ENCODE assay signal across 8 cellular contexts in genomic region chr10:81179805-81180452, GRCh38.
A peak's percentile ranks its signal among the peaks of the same experiment; 100 is the strongest.
DNase-seq lines count a peak whose midpoint lies in the region; ATAC-seq, FAIRE-seq and TF ChIP-seq lines count a peak whose summit lies in the region.

No MANE protein-coding gene starts in this region.

- peak; percentile 48 for FAIRE-seq in GM12891 (lab: Jason Lieb, UNC)

- no peak for DNase-seq in GM12891 (ENCODE audit: insufficient read length, low spot score)
- DNase-seq in MV-4-11 (lab: John Stamatoyannopoulos, UW): peak; percentile 8
- DNase-seq in foreskin melanocyte: peak; percentile 20
- DNase-seq in HPDE6-E6E7 (ENCODE audit: extremely low spot score): no peak
- no peak for DNase-seq in cortex of kidney (lab: John Stamatoyannopoulos, UW)
- no peak for DNase-seq in NCI-H524 treated with DMSO at 0.1 percent for 48 hours (lab: John Stamatoyannopoulos, UW)
- DNase-seq in NCI-H2029 treated with DMSO at 0.1 percent for 48 hours (lab: John Stamatoyannopoulos, UW): no peak

- peak; percentile 70 for ATAC-seq in HG02571 (IDR thresholded peaks at IDR 0.05; ENCODE audit: unreplicated experiment)

- no peak for TF ChIP-seq POLR2A in GM12891 (IDR thresholded peaks at IDR 0.05; ENCODE audit: low read depth, low read length)

TF ChIP-seq in GM12891, 5 proteins besides CTCF, POLR2A, EP300 and RAD21:
- TF ChIP-seq PAX5 (IDR thresholded peaks at IDR 0.05; ENCODE audit: insufficient read depth, low read length, severe bottlenecking): no peak
- no peak for TF ChIP-seq TAF1 (IDR thresholded peaks at IDR 0.05; ENCODE audit: low read depth, low read length)
- no peak for TF ChIP-seq POU2F2 (IDR thresholded peaks at IDR 0.05; ENCODE audit: low read depth, low read length)
- no peak for TF ChIP-seq POLR2AphosphoS5 (IDR thresholded peaks at IDR 0.05; ENCODE audit: low read depth, low read length)

Comparison
In these comparisons a context has a peak if more than half of its experiments do, and no peak if none do; other contexts are left out.
1. DNase-seq: peak in MV-4-11 (single experiment) and foreskin melanocyte (single experiment); none in GM12891 (single experiment), HPDE6-E6E7 (single experiment), cortex of kidney (single experiment), NCI-H524 treated with DMSO at 0.1 percent for 48 hours (single experiment) and NCI-H2029 treated with DMSO at 0.1 percent for 48 hours (single experiment).